Comparison of ENCODE assay signal across 18 cellular contexts in genomic region chr20:41087325-41087685, GRCh38. TPM values are rescaled to one million over a fixed set of nuclear protein-coding genes. Genes with fewer than 3 reads are reported as not detected.
DNase-seq lines count a peak whose midpoint lies in the region; ATAC-seq and TF ChIP-seq lines count a peak whose summit lies in the region.
"Had no signal": no experiment of that assay in that cellular context is flagged by ENCODE, and none has a peak within 500 bp of the region (broad histone marks: within the 10 kb centered on the region; RNA-seq: fewer than 3 reads in every experiment).

No MANE protein-coding gene starts in this region.

- DNase-seq in activated CD4-positive, alpha-beta T cell treated with anti-CD3 and anti-CD28 coated beads, Interleukin-2, amount 10 ng/mL, durations not matched to agents 7 days and 5 days: no peak
- DNase-seq in activated CD4-positive, alpha-beta T cell treated with anti-CD3 and anti-CD28 coated beads, Interleukin-2, amount 50 U/mL, for 1 hour: no peak
- DNase-seq in LoVo (ENCODE audit: low spot score): peak; percentile 19
- no peak for DNase-seq in activated naive CD8-positive, alpha-beta T cell treated with anti-CD3 and anti-CD28 coated beads for 36 hours
- DNase-seq in mucosa of descending colon: no peak
- DNase-seq in activated CD4-positive, CD25-positive, alpha-beta regulatory T cell treated with anti-CD3 and anti-CD28 coated beads, Interleukin-2, amount 50 U/mL, for 72 hours: no peak
- DNase-seq in CD1c-positive myeloid dendritic cell (ENCODE audit: extremely low spot score): no peak
- no peak for DNase-seq in NCI-H1092 (lab: John Stamatoyannopoulos, UW)
- DNase-seq: activated CD4-positive, alpha-beta T cell treated with anti-CD3 and anti-CD28 coated beads, Interleukin-2, amount 10 ng/mL, durations not matched to agents 24 days and 14 days; C1 segment of cervical spinal cord; dorsolateral prefrontal cortex; gastrocnemius medialis; NCI-H1694 treated with DMSO at 0.1 percent for 48 hours; stimulated activated CD4-positive, alpha-beta T cell treated with anti-CD3 and anti-CD28 coated beads, Interleukin-12 subunit alpha, Interleukin-12 subunit beta, amount 100 ng/mL, for 4 hours; stimulated activated CD8-positive, alpha-beta memory T cell treated with anti-CD3 and anti-CD28 coated beads, Interleukin-4, amount 100 ng/mL, for 48 hours; substantia nigra had no signal

- TF ChIP-seq CTCF in mucosa of descending colon (IDR thresholded peaks at IDR 0.05): no peak

- no peaks in the 10 kb centered on the region for H3K27me3 Mint-ChIP-seq in activated CD4-positive, alpha-beta T cell treated with anti-CD3 and anti-CD28 coated beads, Interleukin-2, amount 10 ng/mL, durations not matched to agents 7 days and 5 days
- no peaks in the 10 kb centered on the region for H3K27me3 Mint-ChIP-seq in activated naive CD8-positive, alpha-beta T cell treated with anti-CD3 and anti-CD28 coated beads for 36 hours
- H3K27me3 Mint-ChIP-seq: activated CD4-positive, alpha-beta T cell treated with anti-CD3 and anti-CD28 coated beads, Interleukin-2, amount 10 ng/mL, durations not matched to agents 24 days and 14 days; IgD-negative memory B cell had no signal

- H3K4me1 Mint-ChIP-seq in activated CD4-positive, alpha-beta T cell treated with anti-CD3 and anti-CD28 coated beads, Interleukin-2, amount 10 ng/mL, durations not matched to agents 7 days and 5 days: peaks cover 26% of the 10 kb centered on the region
- peaks cover 7% of the 10 kb centered on the region for H3K4me1 Mint-ChIP-seq in activated naive CD8-positive, alpha-beta T cell treated with anti-CD3 and anti-CD28 coated beads for 36 hours

- H3K36me3 ChIP-seq in mucosa of descending colon (ENCODE audit: low read depth): no peaks in the 10 kb centered on the region

- H3K36me3 Mint-ChIP-seq in activated CD4-positive, alpha-beta T cell treated with anti-CD3 and anti-CD28 coated beads, Interleukin-2, amount 10 ng/mL, durations not matched to agents 7 days and 5 days (ENCODE audit: low read depth): peaks cover 60% of the 10 kb centered on the region
- H3K36me3 Mint-ChIP-seq in activated naive CD8-positive, alpha-beta T cell treated with anti-CD3 and anti-CD28 coated beads for 36 hours: peaks cover 19% of the 10 kb centered on the region

- no peak overlapping the region for H3K4me3 Mint-ChIP-seq in activated CD4-positive, alpha-beta T cell treated with anti-CD3 and anti-CD28 coated beads, Interleukin-2, amount 10 ng/mL, durations not matched to agents 7 days and 5 days
- no peak overlapping the region for H3K4me3 Mint-ChIP-seq in activated naive CD8-positive, alpha-beta T cell treated with anti-CD3 and anti-CD28 coated beads for 36 hours

- CTCF ChIA-PET in activated CD4-positive, alpha-beta T cell treated with anti-CD3 and anti-CD28 coated beads, Interleukin-2, amount 10 ng/mL, durations not matched to agents 7 days and 5 days (lab: Charles Lee): interaction anchor here (0.9 kb wide), 1 partner anchor 97 kb away, joined by 3 read pairs; no protein-coding TSS in a partner anchor

- H3K9me3 Mint-ChIP-seq in activated CD4-positive, alpha-beta T cell treated with anti-CD3 and anti-CD28 coated beads, Interleukin-2, amount 10 ng/mL, durations not matched to agents 7 days and 5 days: no peaks in the 10 kb centered on the region
- H3K9me3 Mint-ChIP-seq in activated naive CD8-positive, alpha-beta T cell treated with anti-CD3 and anti-CD28 coated beads for 36 hours: no peaks in the 10 kb centered on the region
- H3K9me3 Mint-ChIP-seq: activated CD4-positive, alpha-beta T cell treated with anti-CD3 and anti-CD28 coated beads, Interleukin-2, amount 10 ng/mL, durations not matched to agents 24 days and 14 days; IgD-negative memory B cell had no signal

- intact Hi-C loops in mucosa of descending colon (cut with DNase I, micrococcal nuclease): no loop called here

- peaks cover 17% of the 10 kb centered on the region for H3K4me1 ChIP-seq in mucosa of descending colon (ENCODE audit: low read depth)
- H3K4me1 ChIP-seq: gastrocnemius medialis had no signal

- H3K9me3 ChIP-seq in mucosa of descending colon: no peaks in the 10 kb centered on the region
- H3K9me3 ChIP-seq: gastrocnemius medialis, vagina had no signal

- H3K27ac Mint-ChIP-seq in activated CD4-positive, alpha-beta T cell treated with anti-CD3 and anti-CD28 coated beads, Interleukin-2, amount 10 ng/mL, durations not matched to agents 7 days and 5 days: peak overlapping the region; percentile 1
- H3K27ac Mint-ChIP-seq in activated naive CD8-positive, alpha-beta T cell treated with anti-CD3 and anti-CD28 coated beads for 36 hours: peak overlapping the region; percentile 5
- H3K27ac Mint-ChIP-seq: activated CD4-positive, alpha-beta T cell treated with anti-CD3 and anti-CD28 coated beads, Interleukin-2, amount 10 ng/mL, durations not matched to agents 24 days and 14 days; IgD-negative memory B cell had no signal

- POLR2A ChIA-PET in activated CD4-positive, alpha-beta T cell treated with anti-CD3 and anti-CD28 coated beads, Interleukin-2, amount 10 ng/mL, durations not matched to agents 7 days and 5 days (lab: Charles Lee): no interaction called here

- no peak overlapping the region for H3K4me3 ChIP-seq in mucosa of descending colon
- H3K4me3 ChIP-seq: dorsolateral prefrontal cortex, gastrocnemius medialis, vagina had no signal

- peak; percentile 81 for ATAC-seq in mucosa of descending colon
- ATAC-seq: gastrocnemius medialis had no signal

RNA-seq across cellular contexts. Expression of gene PLCG1, which starts 50.0 kb away (rescaled TPM):
- total RNA-seq in activated CD4-positive, alpha-beta T cell treated with anti-CD3 and anti-CD28 coated beads, Interleukin-2, amount 10 ng/mL, durations not matched to agents 7 days and 5 days: 100 to 1,000 TPM; 395 to 443 TPM
- total RNA-seq in activated naive CD8-positive, alpha-beta T cell treated with anti-CD3 and anti-CD28 coated beads for 36 hours: 100 to 1,000 TPM; 156 to 162 TPM
- total RNA-seq in mucosa of descending colon: 10 to 100 TPM; 65.2 to 98.4 (median 85.4) TPM

RNA-seq across cellular contexts. Expression of gene TOP1, which starts 58.7 kb away (rescaled TPM):
- total RNA-seq in activated CD4-positive, alpha-beta T cell treated with anti-CD3 and anti-CD28 coated beads, Interleukin-2, amount 10 ng/mL, durations not matched to agents 7 days and 5 days: 10 to 100 TPM; 66.7 to 76.9 TPM
- total RNA-seq in activated naive CD8-positive, alpha-beta T cell treated with anti-CD3 and anti-CD28 coated beads for 36 hours: 100 to 1,000 TPM in 1 of 2 experiments, 10 to 100 TPM in 1; 99.6 to 102 TPM
- 10 to 100 TPM; 51.8 to 60.0 (median 57.7) TPM for total RNA-seq in mucosa of descending colon
